In genomic region chr16:81639931-81640680, GRCh38 we compare ENCODE assay signal across 16 cellular contexts.
DNase-seq lines count a peak whose midpoint lies in the region.
"Had no signal": no experiment of that assay in that cellular context is flagged by ENCODE, and none has a peak within 500 bp of the region (broad histone marks: within the 10 kb centered on the region; RNA-seq: fewer than 3 reads in every experiment).

No MANE protein-coding gene starts in this region.

- H3K9ac ChIP-seq in HUES6 (ENCODE audit: low read length) (no peak overlapping the region), mesenchymal stem cell (ENCODE audit: low read length) (no peak overlapping the region)

- H3K4me2 ChIP-seq in mesenchymal stem cell (ENCODE audit: low read length, poor library complexity, severe bottlenecking) = no peak overlapping the region

- no peak overlapping the region for H2BK120ac ChIP-seq in mesenchymal stem cell (ENCODE audit: low read depth, low read length)

- no peak overlapping the region for H3K4ac ChIP-seq in mesenchymal stem cell (ENCODE audit: low read depth in 1 of 2, low read length in 2 of 2)

- H3K14ac ChIP-seq in mesenchymal stem cell (ENCODE audit: low read length in 2 of 2) = no peak overlapping the region

- H3K27me3 ChIP-seq in HUES6 (ENCODE audit: control insufficient read depth, insufficient read depth, low read length) (no peaks in the 10 kb centered on the region), SJCRH30 (no peaks in the 10 kb centered on the region), mesenchymal stem cell (ENCODE audit: control insufficient read depth in 1 of 2, insufficient read depth in 1 of 2, low read length in 2 of 2) (no peaks in the 10 kb centered on the region)

- no peak overlapping the region for H2BK12ac ChIP-seq in mesenchymal stem cell (ENCODE audit: low read length in 2 of 2)

- DNase-seq in NCI-H146 (lab: John Stamatoyannopoulos, UW) = peak; percentile 30
- no peak for DNase-seq in NCI-H146 treated with DMSO at 0.1 percent for 48 hours (lab: John Stamatoyannopoulos, UW; ENCODE audit: unreplicated experiment)
- peak; percentile 43 to 55 for DNase-seq in SJCRH30
- DNase-seq in mesenchymal stem cell = peak; percentile 52
- DNase-seq in NCI-H2227 treated with DMSO at 0.1 percent for 48 hours (lab: John Stamatoyannopoulos, UW) = no peak
- no peak for DNase-seq in A172 (ENCODE audit: low spot score)
- no peak for DNase-seq in MV-4-11 (lab: John Stamatoyannopoulos, UW)
- DNase-seq: CD8-positive, alpha-beta T cell; DMS79; H9; KBM-7; NCI-H1436; NCI-H446; SHP77 had no signal

- H4K91ac ChIP-seq in mesenchymal stem cell (ENCODE audit: low read length) = no peak overlapping the region

- H3K36me3 ChIP-seq in HUES6 (ENCODE audit: control insufficient read depth, insufficient read depth, low read length) = no peaks in the 10 kb centered on the region
- no peaks in the 10 kb centered on the region for H3K36me3 ChIP-seq in SJCRH30
- peaks cover 0 to 15% of the 10 kb centered on the region in 2 experiments for H3K36me3 ChIP-seq in mesenchymal stem cell (ENCODE audit: control insufficient read depth in 1 of 2, insufficient read depth in 2 of 2, low read depth in 1 of 2, low read length in 2 of 2)

- H3K4me3 ChIP-seq in HUES6 (ENCODE audit: low read depth, low read length) (no peak overlapping the region), SJCRH30 (no peak overlapping the region), mesenchymal stem cell (ENCODE audit: insufficient read depth in 1 of 2, low read depth in 1 of 2, low read length in 2 of 2) (no peak overlapping the region)

- H3K23ac ChIP-seq in mesenchymal stem cell (ENCODE audit: low read length in 2 of 2) = no peak overlapping the region

- peaks cover 43% of the 10 kb centered on the region for H3K79me1 ChIP-seq in mesenchymal stem cell (replicated peaks; ENCODE audit: low read length, poor library complexity, severe bottlenecking)

- no peak overlapping the region for H2BK5ac ChIP-seq in mesenchymal stem cell (ENCODE audit: low read depth, low read length, poor library complexity, severe bottlenecking)

- H2AK5ac ChIP-seq in mesenchymal stem cell (ENCODE audit: low read length, severe bottlenecking) = no peak overlapping the region

- H4K8ac ChIP-seq in mesenchymal stem cell (ENCODE audit: low read length) = no peak overlapping the region

- H3K27ac ChIP-seq in HUES6 (ENCODE audit: low read depth, low read length) = 0 out of 2 replicates have a peak overlapping the region, but pooled peaks have one; percentile 5
- peak overlapping the region; percentile 58 for H3K27ac ChIP-seq in SJCRH30
- no peak overlapping the region for H3K27ac ChIP-seq in mesenchymal stem cell (ENCODE audit: low read length, poor library complexity, severe bottlenecking)
- H3K27ac ChIP-seq: 22Rv1 had no signal

- WGBS in mesenchymal stem cell = 77% methylated on average over 16 of the region's 16 CpGs

- no peak overlapping the region for H3K18ac ChIP-seq in mesenchymal stem cell (ENCODE audit: low read depth in 1 of 2, low read length in 2 of 2)

- H3K9me3 ChIP-seq in HUES6 (ENCODE audit: control insufficient read depth, insufficient read depth, low read depth, low read length) (no peaks in the 10 kb centered on the region), SJCRH30 (replicated peaks) (no peaks in the 10 kb centered on the region), mesenchymal stem cell (ENCODE audit: control insufficient read depth, low read length) (no peaks in the 10 kb centered on the region)

- no peak overlapping the region for H2AFZ ChIP-seq in mesenchymal stem cell (ENCODE audit: low read depth, low read length)

- H3K4me1 ChIP-seq in HUES6 (ENCODE audit: control insufficient read depth, insufficient read depth, low read length) = peaks cover 23% of the 10 kb centered on the region
- peaks cover 36% of the 10 kb centered on the region for H3K4me1 ChIP-seq in SJCRH30
- H3K4me1 ChIP-seq in mesenchymal stem cell (ENCODE audit: control insufficient read depth, insufficient read depth, low read depth, low read length) = peaks cover 8% of the 10 kb centered on the region

- no peak overlapping the region for H2BK15ac ChIP-seq in mesenchymal stem cell (ENCODE audit: low read depth, poor library complexity, severe bottlenecking)

Comparison
In these comparisons a context has a peak if more than half of its experiments do, and no peak if none do; other contexts are left out.
1. DNase-seq: peak in NCI-H146 (single experiment), SJCRH30 (2 of 2) and mesenchymal stem cell (single experiment); none in NCI-H146 treated with DMSO at 0.1 percent for 48 hours (single experiment), NCI-H2227 treated with DMSO at 0.1 percent for 48 hours (single experiment), A172 (single experiment) and MV-4-11 (single experiment).